Comparison of ENCODE assay signal across 19 cellular contexts in the genomic region with DNA sequence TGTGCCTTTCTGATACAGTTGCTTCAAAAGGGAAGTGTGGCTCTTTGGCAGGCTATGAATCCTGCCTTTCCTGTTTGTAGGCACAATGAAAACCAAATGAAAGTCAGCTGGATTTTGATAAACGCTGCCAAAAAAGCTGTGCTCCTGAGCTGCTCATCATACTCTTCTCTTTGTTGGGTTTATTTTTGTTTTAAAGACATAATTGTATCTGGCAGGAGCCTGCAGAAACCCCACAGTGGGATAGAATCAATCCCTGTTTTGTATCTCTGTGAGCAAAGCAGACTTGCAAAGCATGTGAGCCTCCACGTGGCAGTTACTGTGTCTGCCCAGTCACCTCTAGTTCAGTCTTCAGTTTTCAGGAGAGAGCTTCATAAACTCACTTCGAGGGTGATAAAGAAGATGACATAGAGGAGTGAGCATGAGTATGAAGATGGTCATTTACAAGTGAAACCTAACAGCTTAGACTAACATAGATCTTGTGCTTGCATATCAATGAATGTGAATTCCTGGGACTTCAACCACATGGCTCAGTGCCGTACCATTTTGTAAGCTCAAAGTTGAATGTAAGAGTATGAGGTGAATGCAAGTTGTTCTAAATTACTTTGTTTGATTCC.
DNase-seq lines count a peak whose midpoint lies in the region; ATAC-seq and TF ChIP-seq lines count a peak whose summit lies in the region.
"Had no signal": no experiment of that assay in that cellular context is flagged by ENCODE, and none has a peak within 500 bp of the region (broad histone marks: within the 10 kb centered on the region; RNA-seq: fewer than 3 reads in every experiment).

No MANE protein-coding gene starts in this region.

- H3K4me3 ChIP-seq in right atrium auricular region, result no peak overlapping the region
- H3K4me3 ChIP-seq: esophagus muscularis mucosa, vagina had no signal

- peaks cover 0 to 8% of the 10 kb centered on the region in 2 donors for H3K9me3 ChIP-seq in right atrium auricular region
- H3K9me3 ChIP-seq: vagina had no signal

- H3K4me3 Mint-ChIP-seq in WTC11, result no peak overlapping the region
- H3K4me3 Mint-ChIP-seq: activated CD4-positive, alpha-beta T cell treated with anti-CD3 and anti-CD28 coated beads for 36 hours; activated T-cell treated with anti-CD3 and anti-CD28 coated beads, Interleukin-2, amount 50 U/mL, for 72 hours had no signal

- TF ChIP-seq CTCF in WTC11 (IDR thresholded peaks at IDR 0.05) (no peak), right atrium auricular region (IDR thresholded peaks at IDR 0.05) (no peak)

- peaks cover 13% of the 10 kb centered on the region; the same call in 1 of the 2 replicates for H3K27me3 Mint-ChIP-seq in WTC11 (ENCODE audit: low read depth)
- H3K27me3 Mint-ChIP-seq: activated CD4-positive, alpha-beta T cell treated with anti-CD3 and anti-CD28 coated beads for 36 hours had no signal

- H3K27ac ChIP-seq in right atrium auricular region, result no peak overlapping the region
- H3K27ac ChIP-seq: esophagus muscularis mucosa, vagina had no signal

- H3K4me1 ChIP-seq in right atrium auricular region, result no peaks in the 10 kb centered on the region
- H3K4me1 ChIP-seq: esophagus muscularis mucosa, vagina had no signal

- peaks cover 13% of the 10 kb centered on the region for H3K9me3 Mint-ChIP-seq in WTC11
- H3K9me3 Mint-ChIP-seq: activated T-cell treated with anti-CD3 and anti-CD28 coated beads, Interleukin-2, amount 50 U/mL, for 72 hours had no signal

- POLR2A ChIA-PET in WTC11 (lab: Charles Lee), result interaction anchor here (0.8 kb wide), 1 partner anchor 23 kb away, joined by 3 read pairs; no protein-coding TSS in a partner anchor

- no peak overlapping the region; the same call in none of the 2 replicates for H3K27ac Mint-ChIP-seq in WTC11
- H3K27ac Mint-ChIP-seq: activated CD4-positive, alpha-beta T cell treated with anti-CD3 and anti-CD28 coated beads for 36 hours; activated T-cell treated with anti-CD3 and anti-CD28 coated beads, Interleukin-2, amount 50 U/mL, for 72 hours had no signal

- ATAC-seq in WTC11, result peak; percentile 44
- ATAC-seq: activated CD4-positive, alpha-beta T cell treated with anti-CD3 and anti-CD28 coated beads for 36 hours; activated T-cell treated with anti-CD3 and anti-CD28 coated beads, Interleukin-2, amount 50 U/mL, for 72 hours; left colon had no signal

- peaks cover 8% of the 10 kb centered on the region for H3K4me1 Mint-ChIP-seq in WTC11
- H3K4me1 Mint-ChIP-seq: activated CD4-positive, alpha-beta T cell treated with anti-CD3 and anti-CD28 coated beads for 36 hours had no signal

- H3K36me3 ChIP-seq in right atrium auricular region, result no peaks in the 10 kb centered on the region
- H3K36me3 ChIP-seq: esophagus muscularis mucosa, vagina had no signal

- CTCF ChIA-PET in WTC11 (lab: Charles Lee), result interaction anchor here (0.8 kb wide), 1 partner anchor 186 kb away, joined by 3 read pairs; no protein-coding TSS in a partner anchor

- peaks cover 9% of the 10 kb centered on the region for H3K36me3 Mint-ChIP-seq in WTC11

- DNase-seq in COR-L47 (lab: John Stamatoyannopoulos, UW), result peak; percentile 95
- peak; percentile 42 for DNase-seq in NCI-H1105 (lab: John Stamatoyannopoulos, UW)
- DNase-seq in WTC11 (ENCODE audit: low spot score), result no peak
- DNase-seq in inferior parietal cortex (ENCODE audit: extremely low spot score), result peak; percentile 11
- DNase-seq in superior temporal gyrus (ENCODE audit: extremely low spot score), result no peak
- DNase-seq in stimulated activated naive CD4-positive, alpha-beta T cell (lab: John Stamatoyannopoulos, UW), result no peak
- DNase-seq in right atrium auricular region (ENCODE audit: low spot score), result no peak
- DNase-seq in HK-2 (ENCODE audit: unreplicated experiment), result no peak
- DNase-seq: activated CD4-positive, alpha-beta T cell treated with anti-CD3 and anti-CD28 coated beads for 36 hours; activated naive CD4-positive, alpha-beta T cell treated with anti-CD3 and anti-CD28 coated beads, Interleukin-2, amount 50 U/mL, for 16 hours; activated T-cell treated with anti-CD3 and anti-CD28 coated beads, Interleukin-2, amount 50 U/mL, for 72 hours; Calu3; effector memory CD4-positive, alpha-beta T cell; HCEC 1CT; left colon; NCI-H1694; NCI-H2227 treated with DMSO at 0.1 percent for 48 hours had no signal

- H3K27me3 ChIP-seq in right atrium auricular region, result no peaks in the 10 kb centered on the region
- H3K27me3 ChIP-seq: esophagus muscularis mucosa, vagina had no signal

TF ChIP-seq in WTC11, 78 proteins besides CTCF, POLR2A, EP300 and RAD21:
- TF ChIP-seq SMAD3 (CRISPR knock-in tag; IDR thresholded peaks at IDR 0.05; ENCODE audit: borderline replicate concordance) (peak; percentile 55; the same call in 1 of the 2 replicates), EMX1 (CRISPR knock-in tag; IDR thresholded peaks at IDR 0.05) (no peak), ZNF232 (CRISPR knock-in tag; IDR thresholded peaks at IDR 0.05) (0 out of 2 replicates have a peak, but pooled peaks have one; percentile 25), GRHL2 (CRISPR knock-in tag; IDR thresholded peaks at IDR 0.05; ENCODE audit: insufficient replicate concordance, severe bottlenecking) (no peak)
- TF ChIP-seq, protein P1, sequence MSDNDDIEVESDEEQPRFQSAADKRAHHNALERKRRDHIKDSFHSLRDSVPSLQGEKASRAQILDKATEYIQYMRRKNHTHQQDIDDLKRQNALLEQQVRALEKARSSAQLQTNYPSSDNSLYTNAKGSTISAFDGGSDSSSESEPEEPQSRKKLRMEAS (CRISPR knock-in tag; IDR thresholded peaks at IDR 0.05), result peak; percentile 81
- TF ChIP-seq, protein P2, sequence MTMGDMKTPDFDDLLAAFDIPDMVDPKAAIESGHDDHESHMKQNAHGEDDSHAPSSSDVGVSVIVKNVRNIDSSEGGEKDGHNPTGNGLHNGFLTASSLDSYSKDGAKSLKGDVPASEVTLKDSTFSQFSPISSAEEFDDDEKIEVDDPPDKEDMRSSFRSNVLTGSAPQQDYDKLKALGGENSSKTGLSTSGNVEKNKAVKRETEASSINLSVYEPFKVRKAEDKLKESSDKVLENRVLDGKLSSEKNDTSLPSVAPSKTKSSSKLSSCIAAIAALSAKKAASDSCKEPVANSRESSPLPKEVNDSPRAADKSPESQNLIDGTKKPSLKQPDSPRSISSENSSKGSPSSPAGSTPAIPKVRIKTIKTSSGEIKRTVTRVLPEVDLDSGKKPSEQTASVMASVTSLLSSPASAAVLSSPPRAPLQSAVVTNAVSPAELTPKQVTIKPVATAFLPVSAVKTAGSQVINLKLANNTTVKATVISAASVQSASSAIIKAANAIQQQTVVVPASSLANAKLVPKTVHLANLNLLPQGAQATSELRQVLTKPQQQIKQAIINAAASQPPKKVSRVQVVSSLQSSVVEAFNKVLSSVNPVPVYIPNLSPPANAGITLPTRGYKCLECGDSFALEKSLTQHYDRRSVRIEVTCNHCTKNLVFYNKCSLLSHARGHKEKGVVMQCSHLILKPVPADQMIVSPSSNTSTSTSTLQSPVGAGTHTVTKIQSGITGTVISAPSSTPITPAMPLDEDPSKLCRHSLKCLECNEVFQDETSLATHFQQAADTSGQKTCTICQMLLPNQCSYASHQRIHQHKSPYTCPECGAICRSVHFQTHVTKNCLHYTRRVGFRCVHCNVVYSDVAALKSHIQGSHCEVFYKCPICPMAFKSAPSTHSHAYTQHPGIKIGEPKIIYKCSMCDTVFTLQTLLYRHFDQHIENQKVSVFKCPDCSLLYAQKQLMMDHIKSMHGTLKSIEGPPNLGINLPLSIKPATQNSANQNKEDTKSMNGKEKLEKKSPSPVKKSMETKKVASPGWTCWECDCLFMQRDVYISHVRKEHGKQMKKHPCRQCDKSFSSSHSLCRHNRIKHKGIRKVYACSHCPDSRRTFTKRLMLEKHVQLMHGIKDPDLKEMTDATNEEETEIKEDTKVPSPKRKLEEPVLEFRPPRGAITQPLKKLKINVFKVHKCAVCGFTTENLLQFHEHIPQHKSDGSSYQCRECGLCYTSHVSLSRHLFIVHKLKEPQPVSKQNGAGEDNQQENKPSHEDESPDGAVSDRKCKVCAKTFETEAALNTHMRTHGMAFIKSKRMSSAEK (CRISPR knock-in tag; IDR thresholded peaks at IDR 0.05; ENCODE audit: borderline replicate concordance), result 0 out of 2 replicates have a peak, but pooled peaks have one; percentile 53
TF ChIP-seq in WTC11: peak in this region for 4.

Comparison
In these comparisons a context has a peak if more than half of its experiments do, and no peak if none do; other contexts are left out.
1. DNase-seq: peak in COR-L47 (single experiment), NCI-H1105 (single experiment) and inferior parietal cortex (single experiment); none in WTC11 (single experiment), superior temporal gyrus (single experiment), stimulated activated naive CD4-positive, alpha-beta T cell (0 of 6), right atrium auricular region (single experiment) and HK-2 (single experiment).